31 cellular contexts compared by ENCODE assay signal in the genomic region with DNA sequence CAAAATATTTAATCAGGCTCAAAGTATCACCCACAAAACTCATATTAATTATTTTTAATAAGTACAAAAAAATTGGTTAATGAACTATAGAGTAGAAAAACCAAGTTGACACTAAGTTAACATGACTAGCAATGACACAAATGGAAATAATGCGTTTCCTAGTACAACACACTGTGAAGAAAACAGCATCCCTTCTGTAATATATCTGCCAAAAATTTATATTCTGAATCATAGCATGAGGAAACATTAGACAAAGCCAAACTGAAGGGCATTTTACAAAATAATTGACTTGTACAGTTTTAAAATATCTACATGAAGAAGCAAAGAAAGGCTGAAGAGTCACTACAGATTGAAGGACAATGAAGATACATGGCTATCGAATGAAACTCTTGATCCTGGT.
"Had no signal": no experiment of that assay in that cellular context is flagged by ENCODE, and none has a peak within 500 bp of the region (broad histone marks: within the 10 kb centered on the region; RNA-seq: fewer than 3 reads in every experiment).

No MANE protein-coding gene starts in this region.

- H3K4me3 Mint-ChIP-seq: activated CD4-positive, alpha-beta memory T cell treated with anti-CD3 and anti-CD28 coated beads, Interleukin-2, amount 10 ng/mL, durations not matched to agents 7 days and 5 days; activated CD4-positive, alpha-beta T cell treated with anti-CD3 and anti-CD28 coated beads, Interleukin-2, amount 10 ng/mL, durations not matched to agents 7 days and 5 days; activated naive CD4-positive, alpha-beta T cell treated with anti-CD3 and anti-CD28 coated beads, Interleukin-2, amount 10 ng/mL, durations not matched to agents 7 days and 5 days; activated naive CD8-positive, alpha-beta T cell treated with anti-CD3 and anti-CD28 coated beads, Interleukin-2, amount 10 ng/mL, durations not matched to agents 7 days and 5 days; activated T-cell treated with anti-CD3 and anti-CD28 coated beads, Interleukin-2, amount 50 U/mL, for 24 hours; activated T-cell treated with anti-CD3 and anti-CD28 coated beads, Interleukin-2, amount 50 U/mL, for 72 hours; central memory CD8-positive, alpha-beta T cell; dendritic cell treated with granulocyte-macrophage colony-stimulating factor and Interleukin-4, amounts not matched to agents 40 ng/mL and 50 ng/mL, for 4 days; endodermal cell; WTC11 had no signal

- H3K4me1 Mint-ChIP-seq: activated CD4-positive, alpha-beta memory T cell treated with anti-CD3 and anti-CD28 coated beads, Interleukin-2, amount 10 ng/mL, durations not matched to agents 7 days and 5 days; activated CD4-positive, alpha-beta T cell treated with anti-CD3 and anti-CD28 coated beads, Interleukin-2, amount 10 ng/mL, durations not matched to agents 7 days and 5 days; activated naive CD4-positive, alpha-beta T cell treated with anti-CD3 and anti-CD28 coated beads, Interleukin-2, amount 10 ng/mL, durations not matched to agents 7 days and 5 days; activated naive CD8-positive, alpha-beta T cell treated with anti-CD3 and anti-CD28 coated beads, Interleukin-2, amount 10 ng/mL, durations not matched to agents 7 days and 5 days; central memory CD8-positive, alpha-beta T cell; endodermal cell; WTC11 had no signal

- H3K27ac ChIP-seq: brain microvascular endothelial cell, coronary artery, dorsolateral prefrontal cortex, foreskin keratinocyte, gastrocnemius medialis, heart left ventricle, VCaP had no signal

- ATAC-seq: activated naive CD4-positive, alpha-beta T cell treated with anti-CD3 and anti-CD28 coated beads, Interleukin-2, amount 50 U/mL, for 72 hours; activated T-cell treated with anti-CD3 and anti-CD28 coated beads, Interleukin-2, amount 50 U/mL, for 72 hours; esophagus mucosa; foreskin keratinocyte; gastrocnemius medialis; heart left ventricle; WTC11 had no signal

- H3K36me3 Mint-ChIP-seq: activated naive CD4-positive, alpha-beta T cell treated with anti-CD3 and anti-CD28 coated beads, Interleukin-2, amount 10 ng/mL, durations not matched to agents 7 days and 5 days; activated naive CD4-positive, alpha-beta T cell treated with anti-CD3 and anti-CD28 coated beads, Interleukin-2, amount 50 U/mL, for 72 hours; activated naive CD8-positive, alpha-beta T cell treated with anti-CD3 and anti-CD28 coated beads, Interleukin-2, amount 10 ng/mL, durations not matched to agents 7 days and 5 days had no signal

- H3K4me1 ChIP-seq: foreskin keratinocyte, gastrocnemius medialis, heart left ventricle had no signal

- H3K9me3 ChIP-seq: gastrocnemius medialis had no signal

- H3K27me3 ChIP-seq: brain microvascular endothelial cell, dorsolateral prefrontal cortex, foreskin keratinocyte, gastrocnemius medialis, heart left ventricle had no signal

- DNase-seq: activated CD4-positive, alpha-beta memory T cell treated with anti-CD3 and anti-CD28 coated beads, Interleukin-2, amount 10 ng/mL, durations not matched to agents 7 days and 5 days; activated CD4-positive, alpha-beta T cell treated with anti-CD3 and anti-CD28 coated beads for 1 hour; activated CD4-positive, alpha-beta T cell treated with anti-CD3 and anti-CD28 coated beads for 4 hours; activated CD4-positive, alpha-beta T cell treated with anti-CD3 and anti-CD28 coated beads, Interleukin-2, amount 10 ng/mL, durations not matched to agents 7 days and 5 days; activated CD4-positive, alpha-beta T cell treated with anti-CD3 and anti-CD28 coated beads, Interleukin-2, amount 50 U/mL, for 4 hours; activated CD8-positive, alpha-beta memory T cell treated with anti-CD3 and anti-CD28 coated beads, Interleukin-2, amount 50 U/mL, for 48 hours; activated gamma-delta T cell; activated naive CD4-positive, alpha-beta T cell; activated naive CD4-positive, alpha-beta T cell treated with anti-CD3 and anti-CD28 coated beads, Interleukin-2, amount 10 ng/mL, durations not matched to agents 7 days and 5 days; activated naive CD8-positive, alpha-beta T cell treated with anti-CD3 and anti-CD28 coated beads, Interleukin-2, amount 10 ng/mL, durations not matched to agents 7 days and 5 days; activated T-cell treated with anti-CD3 and anti-CD28 coated beads for 4 hours; activated T-cell treated with anti-CD3 and anti-CD28 coated beads, Interleukin-2, amount 50 U/mL, for 24 hours; activated T-cell treated with anti-CD3 and anti-CD28 coated beads, Interleukin-2, amount 50 U/mL, for 72 hours; amniotic stem cell; anterior cingulate cortex; brain microvascular endothelial cell; dorsolateral prefrontal cortex; effector memory CD4-positive, alpha-beta T cell; endodermal cell; foreskin keratinocyte; gastrocnemius medialis; glutamatergic neuron; heart left ventricle; T-helper 2 cell had no signal

- H3K36me3 ChIP-seq: brain microvascular endothelial cell, gastrocnemius medialis, heart left ventricle had no signal

- H3K27me3 Mint-ChIP-seq: activated CD4-positive, alpha-beta memory T cell treated with anti-CD3 and anti-CD28 coated beads, Interleukin-2, amount 10 ng/mL, durations not matched to agents 7 days and 5 days; activated CD4-positive, alpha-beta T cell treated with anti-CD3 and anti-CD28 coated beads, Interleukin-2, amount 10 ng/mL, durations not matched to agents 7 days and 5 days; activated naive CD4-positive, alpha-beta T cell treated with anti-CD3 and anti-CD28 coated beads, Interleukin-2, amount 10 ng/mL, durations not matched to agents 7 days and 5 days; activated naive CD8-positive, alpha-beta T cell treated with anti-CD3 and anti-CD28 coated beads, Interleukin-2, amount 10 ng/mL, durations not matched to agents 7 days and 5 days; activated T-cell treated with anti-CD3 and anti-CD28 coated beads, Interleukin-2, amount 50 U/mL, for 24 hours; central memory CD8-positive, alpha-beta T cell; dendritic cell treated with granulocyte-macrophage colony-stimulating factor and Interleukin-4, amounts not matched to agents 40 ng/mL and 50 ng/mL, for 4 days had no signal

- H3K4me3 ChIP-seq: coronary artery, dorsolateral prefrontal cortex, gastrocnemius medialis, heart left ventricle had no signal

- H3K9me3 Mint-ChIP-seq: activated CD4-positive, alpha-beta T cell treated with anti-CD3 and anti-CD28 coated beads, Interleukin-2, amount 10 ng/mL, durations not matched to agents 7 days and 5 days; dendritic cell treated with granulocyte-macrophage colony-stimulating factor and Interleukin-4, amounts not matched to agents 40 ng/mL and 50 ng/mL, for 4 days had no signal

- H3K27ac Mint-ChIP-seq: activated CD4-positive, alpha-beta memory T cell treated with anti-CD3 and anti-CD28 coated beads, Interleukin-2, amount 10 ng/mL, durations not matched to agents 7 days and 5 days; activated CD4-positive, alpha-beta T cell treated with anti-CD3 and anti-CD28 coated beads, Interleukin-2, amount 10 ng/mL, durations not matched to agents 7 days and 5 days; activated naive CD4-positive, alpha-beta T cell treated with anti-CD3 and anti-CD28 coated beads, Interleukin-2, amount 10 ng/mL, durations not matched to agents 7 days and 5 days; activated naive CD4-positive, alpha-beta T cell treated with anti-CD3 and anti-CD28 coated beads, Interleukin-2, amount 50 U/mL, for 72 hours; activated naive CD8-positive, alpha-beta T cell treated with anti-CD3 and anti-CD28 coated beads, Interleukin-2, amount 10 ng/mL, durations not matched to agents 7 days and 5 days; activated T-cell treated with anti-CD3 and anti-CD28 coated beads, Interleukin-2, amount 50 U/mL, for 24 hours; activated T-cell treated with anti-CD3 and anti-CD28 coated beads, Interleukin-2, amount 50 U/mL, for 72 hours; dendritic cell treated with granulocyte-macrophage colony-stimulating factor and Interleukin-4, amounts not matched to agents 40 ng/mL and 50 ng/mL, for 4 days; endodermal cell; WTC11 had no signal
